17 cellular contexts compared by ENCODE assay signal in the genomic region with DNA sequence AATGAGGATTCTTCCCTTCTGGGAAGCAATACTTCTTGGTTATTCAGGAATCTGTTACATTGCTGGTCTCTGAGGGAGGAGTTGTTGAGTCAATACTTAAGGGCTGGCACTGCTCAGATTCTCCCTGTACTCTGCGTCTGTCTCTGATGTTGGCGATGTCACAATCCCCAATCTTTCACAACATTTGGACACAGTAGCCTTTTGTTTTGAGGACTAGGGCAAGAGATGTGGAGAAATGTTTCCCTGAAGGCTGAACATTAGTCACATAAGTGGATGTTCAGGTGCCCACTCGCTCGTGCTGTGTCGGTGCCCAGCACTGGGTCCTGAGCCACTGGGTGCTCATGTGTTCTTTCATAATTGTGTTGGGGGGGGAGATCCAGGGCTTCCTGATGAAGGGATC. TPM values are rescaled to one million over a fixed set of nuclear protein-coding genes. Genes with fewer than 3 reads are reported as not detected.
DNase-seq lines count a peak whose midpoint lies in the region; ATAC-seq lines count a peak whose summit lies in the region.
"Had no signal": no experiment of that assay in that cellular context is flagged by ENCODE, and none has a peak within 500 bp of the region (broad histone marks: within the 10 kb centered on the region; RNA-seq: fewer than 3 reads in every experiment).

No MANE protein-coding gene starts in this region.

- DNase-seq in H4 (ENCODE audit: low spot score): peak; percentile 12
- peak; percentile 28 for DNase-seq in SW480 (ENCODE audit: low spot score)
- peak; percentile 45 for DNase-seq in foreskin melanocyte
- peak; percentile 37 for DNase-seq in pons (ENCODE audit: low spot score)
- DNase-seq in germinal center (ENCODE audit: low spot score): no peak
- DNase-seq in A172 (ENCODE audit: low spot score): no peak
- DNase-seq: activated naive CD4-positive, alpha-beta T cell treated with Interleukin-2 at 50 U/mL for 16 hours; central memory CD4-positive, alpha-beta T cell; DMS53; GOT3; NCI-H1105 treated with DMSO at 0.1 percent for 48 hours; NCI-H510A; stimulated activated CD4-positive, alpha-beta T cell treated with anti-CD3 and anti-CD28 coated beads, Interleukin-4, amount 100 ng/mL, for 1 hour had no signal

- ATAC-seq in GM18517 (IDR thresholded peaks at IDR 0.05; ENCODE audit: unreplicated experiment): no peak
- no peak for ATAC-seq in GM18873 (IDR thresholded peaks at IDR 0.05; ENCODE audit: low FRiP score, unreplicated experiment)
- ATAC-seq: stimulated activated effector memory CD8-positive, alpha-beta T cell treated with anti-CD3 and anti-CD28 coated beads, Interleukin-12 subunit alpha, Interleukin-12 subunit beta, amount 100 ng/mL, for 72 hours had no signal

RNA-seq across cellular contexts. Expression of a gene that starts 55.0 kb away (rescaled TPM):
- 0.10 TPM in 1 of 2 replicates, not detected in the other for total RNA-seq in H4 (2014; rRNA removed; shearing (Covaris generic))
- 0.05 and 0.07 TPM in 2 replicates for total RNA-seq in A172 (2014; rRNA removed; shearing (Covaris generic))
- total RNA-seq: activated CD8-positive, alpha-beta memory T cell treated with anti-CD3 and anti-CD28 coated beads for 36 hours had no signal

Comparison
In these comparisons a context has a peak if more than half of its experiments do, and no peak if none do; other contexts are left out.
1. DNase-seq: peak in H4 (single experiment), SW480 (single experiment), foreskin melanocyte (single experiment) and pons (single experiment); none in germinal center (single experiment) and A172 (single experiment).